In genomic region chr19:4182082-4182926, GRCh38 we compare ENCODE assay signal across 1 cellular context.
A peak's percentile ranks its signal among the peaks of the same experiment; 100 is the strongest.
TF ChIP-seq lines count a peak whose summit lies in the region.

Gene ANKRD24 (plus strand): TSS chr19:4182689. CDS start chr19:4186426, 3,737 bp downstream.
Gene SIRT6 (minus strand): TSS chr19:4182563. CDS start chr19:4182539, 24 bp downstream.

TF ChIP-seq in HepG2, 621 proteins besides CTCF, POLR2A, EP300 and RAD21 (continued from another document and continues in another):
- TF ChIP-seq ZBTB44 (CRISPR knock-in tag; IDR thresholded peaks at IDR 0.05), result no peak
- TF ChIP-seq ZNF362 (CRISPR knock-in tag; IDR thresholded peaks at IDR 0.05; ENCODE audit: borderline replicate concordance), result no peak
- no peak for TF ChIP-seq SATB2 (CRISPR knock-in tag; IDR thresholded peaks at IDR 0.05)
- TF ChIP-seq RFXANK (CRISPR knock-in tag; IDR thresholded peaks at IDR 0.05), result no peak
- no peak; the same call in 1 of the 2 replicates for TF ChIP-seq ZNF441 (CRISPR knock-in tag; IDR thresholded peaks at IDR 0.05; ENCODE audit: borderline replicate concordance)
- no peak for TF ChIP-seq MLXIP (CRISPR knock-in tag; IDR thresholded peaks at IDR 0.05; ENCODE audit: borderline replicate concordance)
- peak; percentile 14; the same call in 1 of the 2 replicates for TF ChIP-seq STAT6 (CRISPR knock-in tag; IDR thresholded peaks at IDR 0.05; ENCODE audit: borderline replicate concordance)
- TF ChIP-seq REST (IDR thresholded peaks at IDR 0.05; ENCODE audit: borderline replicate concordance in 1 of 2, low read depth in 1 of 2, low read length in 2 of 2), result no peak
- TF ChIP-seq PPARG (CRISPR knock-in tag; conservative IDR thresholded peaks at IDR 0.05), result peak; percentile 63; the same call in 1 of the 2 replicates
- peak; percentile 98 for TF ChIP-seq THAP11 (CRISPR knock-in tag; IDR thresholded peaks at IDR 0.05)
- 0 out of 2 replicates have a peak, but pooled peaks have one; percentile 25 for TF ChIP-seq ZNF138 (CRISPR knock-in tag; IDR thresholded peaks at IDR 0.05; ENCODE audit: low read depth)
- TF ChIP-seq CREBL2 (CRISPR knock-in tag; IDR thresholded peaks at IDR 0.05; ENCODE audit: borderline replicate concordance), result no peak
- 0 out of 2 replicates have a peak, but pooled peaks have one; percentile 34 for TF ChIP-seq ZNF124 (CRISPR knock-in tag; IDR thresholded peaks at IDR 0.05)
- no peak for TF ChIP-seq ZNF354B (CRISPR knock-in tag; IDR thresholded peaks at IDR 0.05)
- TF ChIP-seq ZNF704 (CRISPR knock-in tag; IDR thresholded peaks at IDR 0.05; ENCODE audit: borderline replicate concordance), result no peak
- TF ChIP-seq RBM22 (optimal IDR thresholded peaks at IDR 0.05; ENCODE audit: low read length), result no peak
- no peak for TF ChIP-seq ZBTB34 (CRISPR knock-in tag; IDR thresholded peaks at IDR 0.05)
- TF ChIP-seq SYNCRIP (IDR thresholded peaks at IDR 0.05; ENCODE audit: insufficient read depth, low read depth, low read length), result no peak
- TF ChIP-seq HOXA3 (CRISPR knock-in tag; IDR thresholded peaks at IDR 0.05), result peak; percentile 94
- TF ChIP-seq JARID2 (CRISPR knock-in tag; IDR thresholded peaks at IDR 0.05; ENCODE audit: insufficient replicate concordance), result no peak
- no peak for TF ChIP-seq FLYWCH1 (CRISPR knock-in tag; IDR thresholded peaks at IDR 0.05)
- TF ChIP-seq ZNF234 (CRISPR knock-in tag; conservative IDR thresholded peaks at IDR 0.05), result no peak
- no peak for TF ChIP-seq ZNF329 (CRISPR knock-in tag; IDR thresholded peaks at IDR 0.05; ENCODE audit: low read depth)
- TF ChIP-seq ZNF224 (CRISPR knock-in tag; IDR thresholded peaks at IDR 0.05), result no peak
- TF ChIP-seq ZNF713 (CRISPR knock-in tag; IDR thresholded peaks at IDR 0.05), result no peak
- TF ChIP-seq SP1 (IDR thresholded peaks at IDR 0.05), result no peak
- TF ChIP-seq SP1 (CRISPR knock-in tag; IDR thresholded peaks at IDR 0.05), result peak; percentile 97
- TF ChIP-seq NPAS2 (CRISPR knock-in tag; IDR thresholded peaks at IDR 0.05; ENCODE audit: borderline replicate concordance), result no peak
- TF ChIP-seq MAF1 (CRISPR knock-in tag; IDR thresholded peaks at IDR 0.05; ENCODE audit: borderline replicate concordance), result no peak; the same call in 1 of the 2 replicates
- TF ChIP-seq ZNF430 (CRISPR knock-in tag; IDR thresholded peaks at IDR 0.05), result no peak
- no peak; the same call in 1 of the 2 replicates for TF ChIP-seq NCOR1 (IDR thresholded peaks at IDR 0.05; ENCODE audit: borderline replicate concordance, low read length)
- TF ChIP-seq ARID5B (CRISPR knock-in tag; IDR thresholded peaks at IDR 0.05), result peak; percentile 68
- no peak for TF ChIP-seq RFX1 (IDR thresholded peaks at IDR 0.05)
- no peak for TF ChIP-seq STAG1 (CRISPR knock-in tag; IDR thresholded peaks at IDR 0.05)
- TF ChIP-seq FOXJ3 (CRISPR knock-in tag; IDR thresholded peaks at IDR 0.05; ENCODE audit: borderline replicate concordance), result peak; percentile 73
- 0 out of 2 replicates have a peak, but pooled peaks have one; percentile 61 for TF ChIP-seq IRF9 (CRISPR knock-in tag; IDR thresholded peaks at IDR 0.05; ENCODE audit: borderline replicate concordance)
- TF ChIP-seq ZNF772 (CRISPR knock-in tag; IDR thresholded peaks at IDR 0.05), result no peak
- peak; percentile 93 for TF ChIP-seq ZBTB25 (CRISPR knock-in tag; IDR thresholded peaks at IDR 0.05)
